8 cellular contexts compared by ENCODE assay signal in the genomic region with DNA sequence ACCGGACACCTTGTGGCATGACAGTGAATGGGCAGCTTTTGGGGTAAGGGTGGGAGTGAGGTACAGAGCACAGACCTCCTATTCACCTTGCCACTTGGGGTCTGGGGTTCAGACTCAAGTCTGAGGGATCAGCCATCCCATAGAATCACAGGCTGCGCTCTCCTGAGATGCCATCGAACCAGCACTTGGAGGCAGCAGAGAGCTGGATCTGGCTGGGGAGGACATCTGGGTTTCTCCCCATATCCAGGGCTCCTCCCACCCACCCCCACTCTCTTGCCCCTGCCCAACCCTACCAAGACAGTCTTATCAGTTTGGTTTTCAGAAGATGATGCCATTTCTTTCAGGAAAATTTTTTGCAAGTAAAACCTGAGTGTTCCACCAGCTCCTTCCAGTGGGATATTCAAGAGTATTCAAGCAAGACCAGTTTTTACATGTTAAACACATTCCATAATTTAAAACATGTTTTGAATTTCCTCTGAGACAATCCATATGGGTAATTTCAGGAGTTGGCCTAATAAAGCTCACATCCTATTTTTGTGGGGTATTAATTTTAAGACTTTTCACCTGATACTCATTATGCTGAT. TPM values are rescaled to one million over a fixed set of nuclear protein-coding genes. Genes with fewer than 3 reads are reported as not detected.
DNase-seq lines count a peak whose midpoint lies in the region; ATAC-seq and TF ChIP-seq lines count a peak whose summit lies in the region.

No MANE protein-coding gene starts in this region.

- ATAC-seq in WTC11 (peak; percentile 99), GM18511 (IDR thresholded peaks at IDR 0.05; ENCODE audit: unreplicated experiment) (no peak), HG03460 (IDR thresholded peaks at IDR 0.05; ENCODE audit: unreplicated experiment) (no peak)

- H3K4me3 Mint-ChIP-seq in WTC11: no peak overlapping the region
- no peak overlapping the region for H3K4me3 Mint-ChIP-seq in neural progenitor cell

- no peaks in the 10 kb centered on the region for H3K27me3 ChIP-seq in fibroblast of lung (ENCODE audit: control insufficient read depth, insufficient read depth, low read length)
- H3K27me3 ChIP-seq in neural progenitor cell: no peaks in the 10 kb centered on the region

- POLR2A ChIA-PET in WTC11 (lab: Charles Lee): interaction anchor here (0.6 to 1.7 kb wide), 3 partner anchors 46 to 145 kb away, joined by 3 to 4 read pairs (median 4); a partner anchor contains a TSS

- peak; percentile 58 for DNase-seq in 8988T
- DNase-seq in ELR (ENCODE audit: low read depth): peak; percentile 77
- DNase-seq in NB4 (ENCODE audit: low read depth): peak; percentile 85
- peak; percentile 82 for DNase-seq in WTC11 (ENCODE audit: low spot score)
- peak; percentile 43 to 61 for DNase-seq in fibroblast of lung (ENCODE audit: low read depth in 2 of 2)
- peak; percentile 84 for DNase-seq in neural progenitor cell (ENCODE audit: low spot score)

- no peaks in the 10 kb centered on the region for H3K4me1 ChIP-seq in fibroblast of lung (ENCODE audit: control insufficient read depth, extremely low read depth, insufficient read depth, low read length)
- no peaks in the 10 kb centered on the region for H3K4me1 ChIP-seq in neural progenitor cell

- CTCF ChIA-PET in WTC11 (lab: Charles Lee): interaction anchor here (0.5 to 10.7 kb wide), 28 partner anchors 8 to 151 kb away, joined by 3 to 142 read pairs (median 4); a partner anchor contains a TSS

- H3K9me3 Mint-ChIP-seq in WTC11 (peaks cover 19% of the 10 kb centered on the region), neural progenitor cell (peaks cover 10% of the 10 kb centered on the region)

- H3K36me3 Mint-ChIP-seq in WTC11 (peaks cover 24% of the 10 kb centered on the region), neural progenitor cell (no peaks in the 10 kb centered on the region)

- no peak overlapping the region for H2AFZ ChIP-seq in fibroblast of lung (ENCODE audit: low read length)
- no peak overlapping the region for H2AFZ ChIP-seq in neural progenitor cell (replicated peaks)

- H3K79me2 ChIP-seq in fibroblast of lung (ENCODE audit: control insufficient read depth, insufficient read depth, low read length) (no peaks in the 10 kb centered on the region), neural progenitor cell (ENCODE audit: low read depth) (no peaks in the 10 kb centered on the region)

- H3K4me2 ChIP-seq in fibroblast of lung (ENCODE audit: extremely low read depth, insufficient read depth, low read length): no peak overlapping the region
- H3K4me2 ChIP-seq in neural progenitor cell: no peak overlapping the region

- no peak overlapping the region for H3K9ac ChIP-seq in fibroblast of lung (ENCODE audit: insufficient read depth, low read length)
- no peak overlapping the region for H3K9ac ChIP-seq in neural progenitor cell

- H3K27ac ChIP-seq in fibroblast of lung (ENCODE audit: insufficient read depth, low read length): no peak overlapping the region
- H3K27ac ChIP-seq in neural progenitor cell: no peak overlapping the region

- no peaks in the 10 kb centered on the region for H3K36me3 ChIP-seq in fibroblast of lung (ENCODE audit: control insufficient read depth, insufficient read depth, low read length)
- H3K36me3 ChIP-seq in neural progenitor cell: no peaks in the 10 kb centered on the region

- no peak overlapping the region for H3K4me3 ChIP-seq in NB4 (ENCODE audit: low read depth, low read length)
- no peak overlapping the region for H3K4me3 ChIP-seq in fibroblast of lung (replicated peaks in 1 of 4; ENCODE audit: control extremely low read depth in 1 of 4, insufficient read depth in 1 of 4, low read depth in 3 of 4, low read length in 4 of 4)
- no peak overlapping the region for H3K4me3 ChIP-seq in neural progenitor cell

- H3K4me1 Mint-ChIP-seq in WTC11 (peaks cover 11% of the 10 kb centered on the region), neural progenitor cell (peaks cover 5% of the 10 kb centered on the region)

- no peaks in the 10 kb centered on the region for H3F3A ChIP-seq in neural progenitor cell (ENCODE audit: low read depth)

- H4K20me1 ChIP-seq in fibroblast of lung (ENCODE audit: control insufficient read depth, extremely low read depth, insufficient read depth, low read length) (no peaks in the 10 kb centered on the region), neural progenitor cell (ENCODE audit: low read depth) (no peaks in the 10 kb centered on the region)

- TF ChIP-seq POLR2A in NB4 (IDR thresholded peaks at IDR 0.05; ENCODE audit: extremely low read depth, insufficient read length): no peak

- H3K27me3 Mint-ChIP-seq in WTC11 (ENCODE audit: low read depth): no peaks in the 10 kb centered on the region
- H3K27me3 Mint-ChIP-seq in neural progenitor cell (ENCODE audit: insufficient read depth, low read depth): peaks cover 6% of the 10 kb centered on the region

- H3K9me3 ChIP-seq in fibroblast of lung (ENCODE audit: control insufficient read depth, insufficient read depth, low read depth, low read length): no peaks in the 10 kb centered on the region
- no peaks in the 10 kb centered on the region for H3K9me3 ChIP-seq in neural progenitor cell (ENCODE audit: low read depth)

- H3K27ac Mint-ChIP-seq in WTC11 (peak overlapping the region; percentile 66; the same call in 1 of the 2 replicates), neural progenitor cell (no peak overlapping the region)

- TF ChIP-seq CTCF in NB4 (IDR thresholded peaks at IDR 0.05; ENCODE audit: low read depth, low read length): peak; percentile 87
- TF ChIP-seq CTCF in WTC11 (IDR thresholded peaks at IDR 0.05): peak; percentile 54; the same call in 1 of the 2 replicates
- TF ChIP-seq CTCF in fibroblast of lung (conservative IDR thresholded peaks at IDR 0.05 in 1 of 2, IDR thresholded peaks at IDR 0.05 in 1 of 2; ENCODE audit: low read depth in 1 of 2, low read length in 2 of 2): peak; percentile 75 to 81
- TF ChIP-seq CTCF in neural progenitor cell (IDR thresholded peaks at IDR 0.05): peak; percentile 68

TF ChIP-seq in WTC11, 78 proteins besides CTCF, POLR2A, EP300 and RAD21:
- no peak for TF ChIP-seq KAT7 (CRISPR knock-in tag; IDR thresholded peaks at IDR 0.05; ENCODE audit: borderline replicate concordance)
- TF ChIP-seq ZNF219 (CRISPR knock-in tag; IDR thresholded peaks at IDR 0.05; ENCODE audit: borderline replicate concordance): no peak
- TF ChIP-seq, protein P1, sequence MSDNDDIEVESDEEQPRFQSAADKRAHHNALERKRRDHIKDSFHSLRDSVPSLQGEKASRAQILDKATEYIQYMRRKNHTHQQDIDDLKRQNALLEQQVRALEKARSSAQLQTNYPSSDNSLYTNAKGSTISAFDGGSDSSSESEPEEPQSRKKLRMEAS (CRISPR knock-in tag; IDR thresholded peaks at IDR 0.05): no peak
- TF ChIP-seq JUN (CRISPR knock-in tag; IDR thresholded peaks at IDR 0.05): no peak

RNA-seq across cellular contexts. Expression of a gene that starts 29.2 kb away (rescaled TPM):
- total RNA-seq in WTC11 (2021) (not detected in 3 replicates), fibroblast of lung (not detected in 2 replicates), neural progenitor cell (ENCODE audit: low replicate concordance) (not detected in 2 replicates)
- not detected in 2 replicates for polyA plus RNA-seq in fibroblast of lung
- not detected in 2 replicates for polyA plus RNA-seq in fibroblast of lung (2012)
- polyA minus RNA-seq in fibroblast of lung (ENCODE audit: low replicate concordance): not detected in 2 replicates

RNA-seq across cellular contexts. Expression of a gene that starts 33.2 kb away (rescaled TPM):
- total RNA-seq in WTC11 (2021) (0.42 to 0.44 TPM (median 0.44 TPM) in 3 replicates), fibroblast of lung (under 0.01 and 0.50 TPM in 2 replicates), neural progenitor cell (ENCODE audit: low replicate concordance) (0.52 and 0.56 TPM in 2 replicates)
- polyA plus RNA-seq in fibroblast of lung: 0.01 and 0.02 TPM in 2 replicates
- 0.06 TPM in 1 of 2 replicates, not detected in the other for polyA plus RNA-seq in fibroblast of lung (2012)
- polyA minus RNA-seq in fibroblast of lung (ENCODE audit: low replicate concordance): not detected in 2 replicates
